Comparison of ENCODE assay signal across 10 cellular contexts in genomic region chr6:149043476-149044130, GRCh38.
DNase-seq lines count a peak whose midpoint lies in the region; ATAC-seq, FAIRE-seq and TF ChIP-seq lines count a peak whose summit lies in the region.
"Had no signal": no experiment of that assay in that cellular context is flagged by ENCODE, and none has a peak within 500 bp of the region (broad histone marks: within the 10 kb centered on the region; RNA-seq: fewer than 3 reads in every experiment).

No MANE protein-coding gene starts in this region.

- TF ChIP-seq POLR2A in GM12891 (IDR thresholded peaks at IDR 0.05; ENCODE audit: low read depth, low read length), result no peak

- no peaks in the 10 kb centered on the region for H3K27me3 Mint-ChIP-seq in activated CD4-positive, alpha-beta T cell treated with anti-CD3 and anti-CD28 coated beads, Interleukin-2, amount 10 ng/mL, durations not matched to agents 7 days and 5 days
- H3K27me3 Mint-ChIP-seq: IgD-negative memory B cell had no signal

- peaks cover 4% of the 10 kb centered on the region for H3K9me3 Mint-ChIP-seq in activated CD4-positive, alpha-beta T cell treated with anti-CD3 and anti-CD28 coated beads, Interleukin-2, amount 10 ng/mL, durations not matched to agents 7 days and 5 days
- H3K9me3 Mint-ChIP-seq: IgD-negative memory B cell, mesothelial cell of epicardium had no signal

- no peaks in the 10 kb centered on the region for H3K9me2 ChIP-seq in MM.1S (replicated peaks; ENCODE audit: insufficient read depth, low read length)

- no peaks in the 10 kb centered on the region for H3K36me3 ChIP-seq in MM.1S (replicated peaks; ENCODE audit: insufficient read depth, low read length)

- no peaks in the 10 kb centered on the region for H3K27me3 ChIP-seq in MM.1S (replicated peaks; ENCODE audit: insufficient read depth, low read length)

- peaks cover 54% of the 10 kb centered on the region for H3K4me1 Mint-ChIP-seq in activated CD4-positive, alpha-beta T cell treated with anti-CD3 and anti-CD28 coated beads, Interleukin-2, amount 10 ng/mL, durations not matched to agents 7 days and 5 days

- H3F3A ChIP-seq in MM.1S (ENCODE audit: insufficient read depth, low read length), result no peaks in the 10 kb centered on the region

- POLR2A ChIA-PET in activated CD4-positive, alpha-beta T cell treated with anti-CD3 and anti-CD28 coated beads, Interleukin-2, amount 10 ng/mL, durations not matched to agents 7 days and 5 days (lab: Charles Lee), result no interaction called here

- H3K36me3 Mint-ChIP-seq in activated CD4-positive, alpha-beta T cell treated with anti-CD3 and anti-CD28 coated beads, Interleukin-2, amount 10 ng/mL, durations not matched to agents 7 days and 5 days (ENCODE audit: low read depth), result peaks cover 5% of the 10 kb centered on the region
- H3K36me3 Mint-ChIP-seq: mesothelial cell of epicardium had no signal

- H3K79me2 ChIP-seq in MM.1S (ENCODE audit: low read length), result no peaks in the 10 kb centered on the region

- in situ Hi-C loops in astrocyte of the cerebellum (cut with HindIII; ENCODE audit: low sequenced_read_pairs), result loop anchor here (25.0 kb wide), 1 partner anchor 469 kb away; no protein-coding TSS in a partner anchor

- H3K27ac Mint-ChIP-seq in activated CD4-positive, alpha-beta T cell treated with anti-CD3 and anti-CD28 coated beads, Interleukin-2, amount 10 ng/mL, durations not matched to agents 7 days and 5 days, result no peak overlapping the region
- H3K27ac Mint-ChIP-seq: IgD-negative memory B cell, mesothelial cell of epicardium had no signal

- no peaks in the 10 kb centered on the region for H3K9me3 ChIP-seq in MM.1S (replicated peaks; ENCODE audit: insufficient read depth, low read length)

- no peak overlapping the region for H3K4me3 ChIP-seq in MM.1S (ENCODE audit: low read length)
- no peak overlapping the region for H3K4me3 ChIP-seq in astrocyte of the cerebellum (ENCODE audit: low read depth, low read length)
- H3K4me3 ChIP-seq in retinal pigment epithelial cell (ENCODE audit: low read length), result no peak overlapping the region

- H3K4me1 ChIP-seq in MM.1S (ENCODE audit: low read length), result peaks cover 11% of the 10 kb centered on the region

- ATAC-seq in HG03175 (IDR thresholded peaks at IDR 0.05; ENCODE audit: unreplicated experiment), result no peak

- TF ChIP-seq CTCF in MM.1S (IDR thresholded peaks at IDR 0.05; ENCODE audit: low read length) (peak; percentile 28), astrocyte of the cerebellum (IDR thresholded peaks at IDR 0.05; ENCODE audit: low read depth, low read length, missing control alignments) (peak; percentile 31), retinal pigment epithelial cell (conservative IDR thresholded peaks at IDR 0.05; ENCODE audit: low read depth, low read length) (peak; percentile 48)

- no peak overlapping the region for H2AFZ ChIP-seq in MM.1S (ENCODE audit: low read length)

- no peaks in the 10 kb centered on the region for H4K20me1 ChIP-seq in MM.1S (ENCODE audit: insufficient read depth, low read length)

- CTCF ChIA-PET in activated CD4-positive, alpha-beta T cell treated with anti-CD3 and anti-CD28 coated beads, Interleukin-2, amount 10 ng/mL, durations not matched to agents 7 days and 5 days (lab: Charles Lee), result interaction anchor here (0.9 to 3.6 kb wide), 7 partner anchors 9 to 390 kb away, joined by 3 to 17 read pairs (median 6); no protein-coding TSS in a partner anchor

- peak; percentile 22 for DNase-seq in activated CD4-positive, alpha-beta T cell treated with anti-CD3 and anti-CD28 coated beads, Interleukin-2, amount 10 ng/mL, durations not matched to agents 7 days and 5 days
- no peak for DNase-seq in activated CD4-positive, alpha-beta T cell treated with anti-CD3 and anti-CD28 coated beads, Interleukin-2, amount 50 U/mL, for 1 hour
- no peak for DNase-seq in MM.1S
- no peak for DNase-seq in astrocyte of the cerebellum (ENCODE audit: low read depth)
- DNase-seq in retinal pigment epithelial cell (ENCODE audit: low read depth), result no peak
- DNase-seq in activated gamma-delta T cell treated with Interleukin-2 at 50 U/mL for 16 hours, result no peak
- DNase-seq in GM12891 (ENCODE audit: insufficient read length, low spot score), result no peak

- H3K4me2 ChIP-seq in MM.1S (ENCODE audit: low read depth, low read length), result no peak overlapping the region

- FAIRE-seq in GM12891 (lab: Jason Lieb, UNC), result no peak

- no peak overlapping the region for H3K4me3 Mint-ChIP-seq in activated CD4-positive, alpha-beta T cell treated with anti-CD3 and anti-CD28 coated beads, Interleukin-2, amount 10 ng/mL, durations not matched to agents 7 days and 5 days
- H3K4me3 Mint-ChIP-seq: IgD-negative memory B cell, mesothelial cell of epicardium had no signal

- no peak overlapping the region for H3K27ac ChIP-seq in MM.1S (ENCODE audit: low read length)

- H3K9ac ChIP-seq in MM.1S (ENCODE audit: low read length), result no peak overlapping the region

TF ChIP-seq in GM12891, 5 proteins besides CTCF, POLR2A, EP300 and RAD21:
- TF ChIP-seq TAF1 (IDR thresholded peaks at IDR 0.05; ENCODE audit: low read depth, low read length), result no peak
